ENCODE assay signal across 14 cellular contexts in genomic region chrX:40127052-40127451, GRCh38. TPM values are rescaled to one million over a fixed set of nuclear protein-coding genes. Genes with fewer than 3 reads are reported as not detected.
DNase-seq lines count a peak whose midpoint lies in the region; ATAC-seq and TF ChIP-seq lines count a peak whose summit lies in the region.
"Had no signal": no experiment of that assay in that cellular context is flagged by ENCODE, and none has a peak within 500 bp of the region (broad histone marks: within the 10 kb centered on the region; RNA-seq: fewer than 3 reads in every experiment).

No MANE protein-coding gene starts in this region.

- H3K4me1 Mint-ChIP-seq in T-helper 1 cell treated with Interleukin-12 subunit alpha and Interleukin-12 subunit beta and Interleukin-4 antibody, amounts not matched to agents 30 μg/mL and 1 μg/mL, for 36 hours (ENCODE audit: low read depth): peaks cover 4% of the 10 kb centered on the region
- peaks cover 10 to 16% (median 14%) of the 10 kb centered on the region in 3 donors for H3K4me1 Mint-ChIP-seq in naive B cell

- peaks cover 37% of the 10 kb centered on the region for H3K4me1 ChIP-seq in KMS-11 (ENCODE audit: low read depth, poor library complexity, severe bottlenecking)
- H3K4me1 ChIP-seq: right atrium auricular region had no signal

- H3K27me3 ChIP-seq in KMS-11 (ENCODE audit: insufficient read depth, low read depth): no peaks in the 10 kb centered on the region
- H3K27me3 ChIP-seq: cardiac muscle cell, esophagus squamous epithelium, right atrium auricular region had no signal

- peak; percentile 4 for DNase-seq in NCI-H1694 (lab: John Stamatoyannopoulos, UW)
- no peak for DNase-seq in NCI-H1694 treated with DMSO at 0.1 percent for 48 hours (lab: John Stamatoyannopoulos, UW)
- peak; percentile 14 for DNase-seq in naive B cell
- DNase-seq in SW 1271 (lab: John Stamatoyannopoulos, UW): no peak
- DNase-seq: 8988T, DMS79, esophagus squamous epithelium, NCI-H187 treated with DMSO at 0.1 percent for 48 hours had no signal

- H2AFZ ChIP-seq in KMS-11 (ENCODE audit: low read depth): no peak overlapping the region

- H3K9me3 Mint-ChIP-seq in T-helper 1 cell treated with Interleukin-12 subunit alpha and Interleukin-12 subunit beta and Interleukin-4 antibody, amounts not matched to agents 30 μg/mL and 1 μg/mL, for 36 hours: no peaks in the 10 kb centered on the region
- H3K9me3 Mint-ChIP-seq in naive B cell: peaks cover 0 to 6% (median 0%) of the 10 kb centered on the region in 7 donors

- no peak overlapping the region for H3K4me3 ChIP-seq in KMS-11 (IDR thresholded peaks at IDR 0.05; ENCODE audit: insufficient read depth, low read depth, low read length)
- H3K4me3 ChIP-seq: cardiac muscle cell, esophagus squamous epithelium, right atrium auricular region had no signal

- H3K4me3 Mint-ChIP-seq in T-helper 1 cell treated with Interleukin-12 subunit alpha and Interleukin-12 subunit beta and Interleukin-4 antibody, amounts not matched to agents 30 μg/mL and 1 μg/mL, for 36 hours: no peak overlapping the region
- H3K4me3 Mint-ChIP-seq in naive B cell: no peak overlapping the region

- no peaks in the 10 kb centered on the region for H3K36me3 ChIP-seq in KMS-11 (ENCODE audit: insufficient read depth)
- H3K36me3 ChIP-seq: cardiac muscle cell, esophagus squamous epithelium, right atrium auricular region had no signal

- H4K20me1 ChIP-seq in KMS-11 (ENCODE audit: insufficient read depth): no peaks in the 10 kb centered on the region

- peak; percentile 71 to 80 for ATAC-seq in naive B cell (ENCODE audit: low read depth in 2 of 2)
- no peak for ATAC-seq in GM18511 (IDR thresholded peaks at IDR 0.05; ENCODE audit: unreplicated experiment)
- no peak for ATAC-seq in HG02870 (IDR thresholded peaks at IDR 0.05; ENCODE audit: unreplicated experiment)

- H3K27ac Mint-ChIP-seq in T-helper 1 cell treated with Interleukin-12 subunit alpha and Interleukin-12 subunit beta and Interleukin-4 antibody, amounts not matched to agents 30 μg/mL and 1 μg/mL, for 36 hours: peak overlapping the region; percentile 80
- no peak overlapping the region for H3K27ac Mint-ChIP-seq in naive B cell

- no peaks in the 10 kb centered on the region for H3K36me3 Mint-ChIP-seq in T-helper 1 cell treated with Interleukin-12 subunit alpha and Interleukin-12 subunit beta and Interleukin-4 antibody, amounts not matched to agents 30 μg/mL and 1 μg/mL, for 36 hours (ENCODE audit: low read depth)
- H3K36me3 Mint-ChIP-seq in naive B cell: no peaks in the 10 kb centered on the region

- peak overlapping the region; percentile 70 for H3K27ac ChIP-seq in KMS-11
- H3K27ac ChIP-seq: cardiac muscle cell, right atrium auricular region had no signal

- no peaks in the 10 kb centered on the region for H3K27me3 Mint-ChIP-seq in T-helper 1 cell treated with Interleukin-12 subunit alpha and Interleukin-12 subunit beta and Interleukin-4 antibody, amounts not matched to agents 30 μg/mL and 1 μg/mL, for 36 hours (ENCODE audit: low read depth)
- H3K27me3 Mint-ChIP-seq in naive B cell: no peaks in the 10 kb centered on the region

- no peak for TF ChIP-seq CTCF in KMS-11 (conservative IDR thresholded peaks at IDR 0.05; ENCODE audit: low read depth, low read length)

- H3K4me2 ChIP-seq in KMS-11: peak overlapping the region; percentile 29; the same call in 1 of the 2 replicates

- H3K9ac ChIP-seq in KMS-11: no peak overlapping the region

- no peaks in the 10 kb centered on the region for H3K79me2 ChIP-seq in KMS-11 (ENCODE audit: insufficient read depth, low read depth)

RNA-seq across cellular contexts. Expression of gene BCOR, which starts 29.3 kb away (rescaled TPM):
- polyA plus RNA-seq in naive B cell (ENCODE audit: low read depth in 6 of 6): 10 to 100 TPM in 2 of 6 donors, 1 to 10 TPM in 4; 3.4 to 15.5 (median 7.8) TPM

Comparison
In these comparisons a context has a peak if more than half of its experiments do, and no peak if none do; other contexts are left out.
1. DNase-seq: peak in NCI-H1694 (single experiment) and naive B cell (single experiment); none in NCI-H1694 treated with DMSO at 0.1 percent for 48 hours (single experiment) and SW 1271 (0 of 2).
2. ATAC-seq: peak in naive B cell (2 of 2); none in GM18511 (single experiment) and HG02870 (single experiment).